Comparison of ENCODE assay signal across 10 cellular contexts in the genomic region with DNA sequence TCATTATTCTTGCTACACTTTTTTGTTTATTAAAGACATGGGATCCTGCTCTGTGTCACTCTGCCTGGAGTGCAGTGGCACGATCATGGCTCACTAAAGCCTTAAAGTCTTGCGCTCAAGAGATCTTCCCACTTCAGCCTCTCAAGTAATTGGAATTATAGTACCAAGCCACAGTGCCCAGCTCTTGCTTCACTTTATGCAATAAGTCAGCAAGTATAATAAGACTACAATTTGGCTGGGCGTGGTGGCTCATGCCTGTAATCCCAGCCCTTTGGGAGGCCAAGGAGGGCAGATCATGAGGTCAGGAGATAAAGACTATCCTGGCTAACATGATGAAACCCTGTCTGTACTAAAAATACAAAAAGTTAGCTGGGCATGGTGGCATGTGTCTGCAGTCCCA. TPM values are rescaled to one million over a fixed set of nuclear protein-coding genes. Genes with fewer than 3 reads are reported as not detected.
"Had no signal": no experiment of that assay in that cellular context is flagged by ENCODE, and none has a peak within 500 bp of the region (broad histone marks: within the 10 kb centered on the region; RNA-seq: fewer than 3 reads in every experiment).

No MANE protein-coding gene starts in this region.

- H3K27ac Mint-ChIP-seq: GM23338, HFFc6, IgD-negative memory B cell had no signal

- DNase-seq: H7, HFFc6 had no signal

- H3K9me3 Mint-ChIP-seq: HFFc6 had no signal

- H3K4me1 Mint-ChIP-seq: GM23338, IgD-negative memory B cell had no signal

- H3K4me3 ChIP-seq: GM23338, HAP-1 had no signal

- H3K27ac ChIP-seq: HL-60 had no signal

- H2AFZ ChIP-seq: GM23338 had no signal

- H3K36me3 ChIP-seq: HAP-1 had no signal

- H3K27me3 Mint-ChIP-seq: IgD-negative memory B cell had no signal

- H3K4me3 Mint-ChIP-seq: GM23338, HFFc6, IgD-negative memory B cell had no signal

- ATAC-seq: GM23338, HCT116, HepG2 had no signal

- H3K9me3 ChIP-seq: HAP-1 had no signal

- H3K36me3 Mint-ChIP-seq: IgD-negative memory B cell had no signal

- H3K4me1 ChIP-seq: HAP-1 had no signal

- H3K4me2 ChIP-seq: GM23338 had no signal

RNA-seq across cellular contexts. Expression of a gene that starts 5.9 kb away (rescaled TPM):
- total RNA-seq: GM23338, H4, H7, HFFc6, HT1080 had no signal
